Comparison of ENCODE assay signal across 9 cellular contexts in the genomic region with DNA sequence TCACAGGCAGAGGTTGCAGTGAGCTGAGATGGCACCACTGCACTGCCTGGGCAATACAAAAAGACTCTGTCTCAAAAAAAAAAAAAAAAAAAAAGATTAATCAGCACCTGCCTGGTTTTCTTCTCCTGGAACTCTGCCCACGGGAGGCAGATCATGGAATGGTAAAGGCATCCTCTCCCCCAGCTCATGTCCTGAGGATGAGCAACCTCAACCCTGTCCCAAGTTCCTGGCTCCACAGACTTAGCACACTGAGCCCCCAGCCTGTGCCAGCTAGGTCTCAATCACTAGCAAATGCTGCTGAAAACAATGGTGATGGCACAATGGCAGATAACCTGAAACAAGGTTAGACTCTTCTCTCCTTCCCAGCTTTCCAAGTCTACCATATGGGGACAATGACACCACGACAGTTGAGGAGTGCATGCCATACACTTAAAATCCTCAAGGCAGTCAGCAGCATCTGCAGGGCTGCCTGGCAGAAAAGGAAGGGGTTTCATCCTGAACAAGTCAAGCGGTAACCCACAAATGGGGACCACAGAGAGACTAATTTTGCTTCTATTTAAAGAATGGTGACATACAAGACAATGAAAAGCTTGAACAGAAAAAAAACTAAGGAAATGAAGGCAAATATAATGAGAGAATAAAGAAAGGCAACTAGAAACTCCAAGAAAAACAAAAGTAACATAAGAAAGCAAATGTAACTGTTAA. TPM values are rescaled to one million over a fixed set of nuclear protein-coding genes. Genes with fewer than 3 reads are reported as not detected.
A peak's percentile ranks its signal among the peaks of the same experiment; 100 is the strongest.
DNase-seq lines count a peak whose midpoint lies in the region; ATAC-seq and TF ChIP-seq lines count a peak whose summit lies in the region.
"Had no signal": no experiment of that assay in that cellular context is flagged by ENCODE, and none has a peak within 500 bp of the region (broad histone marks: within the 10 kb centered on the region; RNA-seq: fewer than 3 reads in every experiment).

No MANE protein-coding gene starts in this region.

- CTCF ChIA-PET in IMR-90 (lab: Yijun Ruan, JAX): interaction anchor here (0.6 kb wide), 1 partner anchor 610 kb away, joined by 3 read pairs; no protein-coding TSS in a partner anchor

- peaks cover 5% of the 10 kb centered on the region for H3K36me3 Mint-ChIP-seq in natural killer cell treated with Interleukin-12 subunit alpha and Interleukin-12 subunit beta and Interleukin-15 and Interleukin-18, amount 100 ng/mL, for 72 hours

- dilution Hi-C loops in IMR-90 (cut with HindIII; ENCODE audit: low sequenced_read_pairs, unreplicated experiment): no loop called here

- H2BK5ac ChIP-seq in IMR-90 (ENCODE audit: low read depth, low read length, poor library complexity, severe bottlenecking): no peak overlapping the region

- intact Hi-C loops in IMR-90 (cut with micrococcal nuclease): no loop called here

- H4K20me1 ChIP-seq in IMR-90 (ENCODE audit: insufficient read depth, low read length): peaks cover 22% of the 10 kb centered on the region
- H4K20me1 ChIP-seq in SU-DHL-6 (ENCODE audit: low read depth, low read length): no peaks in the 10 kb centered on the region

- TF ChIP-seq POLR2A in IMR-90 (IDR thresholded peaks at IDR 0.05; ENCODE audit: low read depth, low read length): no peak

- no peak overlapping the region for H4K91ac ChIP-seq in IMR-90 (ENCODE audit: insufficient read depth, low read depth, low read length)

- peaks cover 25% of the 10 kb centered on the region for H3K9me1 ChIP-seq in IMR-90 (ENCODE audit: insufficient read depth, low read length)

- peaks cover 8% of the 10 kb centered on the region for H3K4me1 ChIP-seq in IMR-90 (ENCODE audit: control insufficient read depth, insufficient read depth, low read length)

- TF ChIP-seq CTCF in GM10266 (IDR thresholded peaks at IDR 0.05; ENCODE audit: control insufficient read depth, insufficient read depth, low read depth, missing control alignments) (no peak), IMR-90 (conservative IDR thresholded peaks at IDR 0.05; ENCODE audit: low read depth, low read length) (no peak), SU-DHL-6 (IDR thresholded peaks at IDR 0.05; ENCODE audit: insufficient read depth, low read length, poor library complexity, severe bottlenecking) (no peak)

- H2BK120ac ChIP-seq in IMR-90 (ENCODE audit: low read depth, low read length): no peak overlapping the region

- H3K4me3 ChIP-seq in IMR-90 (ENCODE audit: insufficient read depth, low read depth, low read length) (no peak overlapping the region), SU-DHL-6 (ENCODE audit: insufficient read depth, low read length, poor library complexity, severe bottlenecking) (no peak overlapping the region)
- H3K4me3 ChIP-seq: left ventricle myocardium inferior had no signal

- H3K9me3 Mint-ChIP-seq in natural killer cell treated with Interleukin-12 subunit alpha and Interleukin-12 subunit beta and Interleukin-15 and Interleukin-18, amount 100 ng/mL, for 72 hours: no peaks in the 10 kb centered on the region

- no peak overlapping the region for H4K8ac ChIP-seq in IMR-90 (ENCODE audit: low read depth in 2 of 2, low read length in 2 of 2)

- H2BK15ac ChIP-seq in IMR-90 (ENCODE audit: low read depth, low read length): no peak overlapping the region

- H3K9me3 ChIP-seq in IMR-90 (ENCODE audit: control insufficient read depth, insufficient read depth, low read length) (no peaks in the 10 kb centered on the region), SU-DHL-6 (ENCODE audit: insufficient read depth, low read length) (no peaks in the 10 kb centered on the region)
- H3K9me3 ChIP-seq: left ventricle myocardium inferior had no signal

- peaks cover 39 to 67% of the 10 kb centered on the region in 2 experiments for H3K79me1 ChIP-seq in IMR-90 (ENCODE audit: low read depth in 1 of 2, low read length in 2 of 2)

- H2BK20ac ChIP-seq in IMR-90 (ENCODE audit: low read depth, low read length): no peak overlapping the region; the same call in 1 of the 2 replicates

- H3K23ac ChIP-seq in IMR-90 (ENCODE audit: low read depth, low read length): peak overlapping the region; percentile 85

- no TSS peak for BruUV-seq in IMR-90 (replicated peaks; lab: Mats Ljungman, UMichigan)

- H3K14ac ChIP-seq in IMR-90 (replicated peaks; ENCODE audit: low read depth, low read length): peak overlapping the region; percentile 8; the same call in 1 of the 2 replicates

- no peak overlapping the region for H2AK9ac ChIP-seq in IMR-90 (replicated peaks; ENCODE audit: low read depth, low read length, poor library complexity)

- H3K27me3 ChIP-seq in IMR-90 (ENCODE audit: control insufficient read depth, insufficient read depth, low read length): no peaks in the 10 kb centered on the region
- no peaks in the 10 kb centered on the region for H3K27me3 ChIP-seq in SU-DHL-6 (ENCODE audit: low read length)

- no peak for TF ChIP-seq RAD21 in IMR-90 (IDR thresholded peaks at IDR 0.05; ENCODE audit: low read length)

- DNase-seq in GM10266 (ENCODE audit: extremely low spot score): peak; percentile 69
- no peak for DNase-seq in IMR-90
- DNase-seq in natural killer cell treated with Interleukin-12 subunit alpha and Interleukin-12 subunit beta and Interleukin-15 and Interleukin-18, amount 100 ng/mL, for 72 hours (ENCODE audit: low spot score): no peak
- DNase-seq in effector CD4-positive, alpha-beta T cell: no peak
- DNase-seq in HUDEP-2 (lab: John Stamatoyannopoulos, UW; ENCODE audit: unreplicated experiment in 76 of 76): no peak
- DNase-seq: DMS53, left ventricle myocardium inferior had no signal

- peaks cover 4% of the 10 kb centered on the region for H3F3A ChIP-seq in SU-DHL-6 (ENCODE audit: insufficient read depth)

- H3K9me2 ChIP-seq in SU-DHL-6 (replicated peaks; ENCODE audit: insufficient read depth, low read length): no peaks in the 10 kb centered on the region

- H3K4ac ChIP-seq in IMR-90 (ENCODE audit: low read depth, low read length): no peak overlapping the region

- H2AK5ac ChIP-seq in IMR-90 (ENCODE audit: low read depth, low read length): no peak overlapping the region

- H3K4me2 ChIP-seq in IMR-90 (ENCODE audit: low read depth, low read length): no peak overlapping the region
- peak overlapping the region; percentile 60 for H3K4me2 ChIP-seq in SU-DHL-6 (ENCODE audit: low read depth, low read length, poor library complexity, severe bottlenecking)

- POLR2A ChIA-PET in IMR-90 (lab: Charles Lee; ENCODE audit: unreplicated experiment): no interaction called here

- peak overlapping the region; percentile 21 for H3K4me3 Mint-ChIP-seq in natural killer cell treated with Interleukin-12 subunit alpha and Interleukin-12 subunit beta and Interleukin-15 and Interleukin-18, amount 100 ng/mL, for 72 hours

- H3K56ac ChIP-seq in IMR-90 (ENCODE audit: extremely low read depth, insufficient read depth, low read length): no peak overlapping the region

- H4K5ac ChIP-seq in IMR-90 (ENCODE audit: low read depth, low read length): no peak overlapping the region

- H3K27me3 Mint-ChIP-seq in natural killer cell treated with Interleukin-12 subunit alpha and Interleukin-12 subunit beta and Interleukin-15 and Interleukin-18, amount 100 ng/mL, for 72 hours: no peaks in the 10 kb centered on the region

- H3K27ac ChIP-seq in IMR-90 (ENCODE audit: insufficient read depth, low read length) (no peak overlapping the region), SU-DHL-6 (ENCODE audit: low read depth, low read length) (peak overlapping the region; percentile 69)
- H3K27ac ChIP-seq: left ventricle myocardium inferior had no signal

- H3K27ac Mint-ChIP-seq in natural killer cell treated with Interleukin-12 subunit alpha and Interleukin-12 subunit beta and Interleukin-15 and Interleukin-18, amount 100 ng/mL, for 72 hours: peak overlapping the region in 1 of 2 donors; percentile 38

- H3K36me3 ChIP-seq in IMR-90 (ENCODE audit: control insufficient read depth, insufficient read depth, low read length) (no peaks in the 10 kb centered on the region), SU-DHL-6 (ENCODE audit: low read length) (no peaks in the 10 kb centered on the region)
- H3K36me3 ChIP-seq: left ventricle myocardium inferior had no signal

- WGBS in IMR-90 (ENCODE audit: extremely low coverage in 2 of 2, insufficient read length in 1 of 2), 2 experiments: no CpG with 5 or more reads among the region's 3 CpGs

- no peak overlapping the region for H3K18ac ChIP-seq in IMR-90 (ENCODE audit: low read depth, low read length)

- H2AFZ ChIP-seq in IMR-90 (replicated peaks; ENCODE audit: low read length, poor library complexity): peak overlapping the region; percentile 21
- no peak overlapping the region for H2AFZ ChIP-seq in SU-DHL-6 (ENCODE audit: low read depth, low read length, severe bottlenecking)

- in situ Hi-C loops in IMR-90 (cut with MboI; ENCODE audit: low sequenced_read_pairs): no loop called here

- H3K9ac ChIP-seq in IMR-90 (ENCODE audit: low read depth, low read length) (no peak overlapping the region), SU-DHL-6 (ENCODE audit: low read length) (no peak overlapping the region)

- ATAC-seq in IMR-90 (ENCODE audit: low read depth): no peak
- no peak for ATAC-seq in natural killer cell treated with Interleukin-12 subunit alpha and Interleukin-12 subunit beta and Interleukin-15 and Interleukin-18, amount 100 ng/mL, for 72 hours
- no peak for ATAC-seq in HG02938 (IDR thresholded peaks at IDR 0.05; ENCODE audit: unreplicated experiment)

- peaks cover 18 to 28% of the 10 kb centered on the region in 2 donors for H3K4me1 Mint-ChIP-seq in natural killer cell treated with Interleukin-12 subunit alpha and Interleukin-12 subunit beta and Interleukin-15 and Interleukin-18, amount 100 ng/mL, for 72 hours (ENCODE audit: low read depth in 2 of 2)

- peaks cover 74% of the 10 kb centered on the region for H3K79me2 ChIP-seq in SU-DHL-6 (ENCODE audit: insufficient read depth, low read length)

RNA-seq across cellular contexts. Expression of gene CLN6, which starts 4.8 kb away (rescaled TPM):
- 5.3 and 6.5 TPM in 2 replicates for total RNA-seq in IMR-90 (2012; rRNA removed)
- 31.9 and 33.8 TPM in 2 replicates for polyA plus RNA-seq in IMR-90 (2012; rRNA removed)
- polyA plus RNA-seq in IMR-90 (2012; cell fraction: cytosol; rRNA removed): 7.8 and 31.2 TPM in 2 replicates
- 26.1 and 47.2 TPM in 2 replicates for polyA plus RNA-seq in IMR-90 (2012; cell fraction: nucleus; rRNA removed; ENCODE audit: low replicate concordance)
- 100 to 1,000 TPM in 1 of 2 donors, 10 to 100 TPM in 1; 41.5 to 129 TPM for total RNA-seq in natural killer cell treated with Interleukin-12 subunit alpha and Interleukin-12 subunit beta and Interleukin-15 and Interleukin-18, amount 100 ng/mL, for 72 hours

RNA-seq across cellular contexts. Expression of gene CALML4, which starts 19.6 kb away (rescaled TPM):
- 0.36 and 0.56 TPM in 2 replicates for total RNA-seq in IMR-90 (2012; rRNA removed)
- polyA plus RNA-seq in IMR-90 (2012; rRNA removed): 0.89 and 1.3 TPM in 2 replicates
- 0.25 and 0.43 TPM in 2 replicates for polyA plus RNA-seq in IMR-90 (2012; cell fraction: cytosol; rRNA removed)
- polyA plus RNA-seq in IMR-90 (2012; cell fraction: nucleus; rRNA removed; ENCODE audit: low replicate concordance): 2.5 and 7.9 TPM in 2 replicates
- 10 to 100 TPM in 1 of 2 donors, 1 to 10 TPM in 1; 5.1 to 18.7 TPM for total RNA-seq in natural killer cell treated with Interleukin-12 subunit alpha and Interleukin-12 subunit beta and Interleukin-15 and Interleukin-18, amount 100 ng/mL, for 72 hours

RNA-seq across cellular contexts. Expression of gene FEM1B, which starts 52.8 kb away (rescaled TPM):
- 47.2 and 51.4 TPM in 2 replicates for total RNA-seq in IMR-90 (2012; rRNA removed)
- 16.2 and 16.9 TPM in 2 replicates for polyA plus RNA-seq in IMR-90 (2012; rRNA removed)
- 3.0 and 4.1 TPM in 2 replicates for polyA plus RNA-seq in IMR-90 (2012; cell fraction: cytosol; rRNA removed)
- polyA plus RNA-seq in IMR-90 (2012; cell fraction: nucleus; rRNA removed; ENCODE audit: low replicate concordance): 3.5 and 17.2 TPM in 2 replicates
- 10 to 100 TPM; 47.9 to 49.7 TPM for total RNA-seq in natural killer cell treated with Interleukin-12 subunit alpha and Interleukin-12 subunit beta and Interleukin-15 and Interleukin-18, amount 100 ng/mL, for 72 hours
